Comparison of ENCODE assay signal across 27 cellular contexts in the genomic region with DNA sequence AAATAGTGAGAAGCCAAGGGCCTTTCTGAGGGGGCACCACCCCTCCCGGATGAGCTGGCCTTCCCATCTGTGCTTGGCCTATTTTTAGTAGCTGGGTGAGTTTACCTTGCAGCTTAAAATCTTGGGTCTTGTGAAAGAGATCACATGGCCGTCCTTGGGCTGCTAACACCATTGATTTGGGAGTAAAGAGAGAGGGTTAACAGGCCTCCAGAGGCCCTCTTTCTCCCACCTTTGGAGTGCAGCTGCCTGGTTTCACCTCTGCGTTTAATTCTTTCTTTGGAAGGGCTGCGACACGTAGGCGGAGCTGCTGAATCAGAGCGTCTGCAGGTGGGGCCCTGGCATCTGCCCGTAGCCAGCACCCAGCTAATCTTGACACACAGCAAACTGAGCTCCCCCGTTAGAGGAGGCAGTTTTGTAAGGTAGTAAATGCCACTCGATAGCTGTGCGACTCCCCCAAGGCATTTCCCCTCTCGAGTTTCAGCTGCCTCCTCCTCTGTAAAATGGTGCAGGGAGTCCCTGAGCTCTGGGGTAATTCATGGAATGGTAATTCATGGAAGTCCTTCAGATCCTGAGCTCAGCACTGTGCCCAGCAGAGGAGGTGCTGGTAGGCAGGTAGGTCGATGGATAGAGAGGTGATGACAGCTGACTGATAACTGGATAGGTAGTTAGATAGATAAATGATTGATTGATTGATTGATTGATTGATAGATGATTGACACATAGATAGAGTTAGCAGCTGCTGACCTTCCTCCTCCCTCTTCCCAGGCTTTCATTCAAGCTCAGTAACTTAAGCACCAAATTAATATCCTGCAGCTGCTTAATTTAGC. TPM values are rescaled to one million over a fixed set of nuclear protein-coding genes. Genes with fewer than 3 reads are reported as not detected.
A peak's percentile ranks its signal among the peaks of the same experiment; 100 is the strongest.
DNase-seq lines count a peak whose midpoint lies in the region; ATAC-seq and TF ChIP-seq lines count a peak whose summit lies in the region.
"Had no signal": no experiment of that assay in that cellular context is flagged by ENCODE, and none has a peak within 500 bp of the region (broad histone marks: within the 10 kb centered on the region; RNA-seq: fewer than 3 reads in every experiment).

No MANE protein-coding gene starts in this region.

- no peaks in the 10 kb centered on the region for H3K9me3 ChIP-seq in psoas muscle
- H3K9me3 ChIP-seq in CD8-positive, alpha-beta memory T cell (ENCODE audit: low read length), result no peaks in the 10 kb centered on the region
- H3K9me3 ChIP-seq: sigmoid colon, SJSA1, tibial nerve had no signal

- H3K27me3 ChIP-seq in psoas muscle (ENCODE audit: insufficient read depth in 3 of 3, low read length in 2 of 3), result peaks cover 0 to 7% (median 0%) of the 10 kb centered on the region in 3 donors
- H3K27me3 ChIP-seq in CD8-positive, alpha-beta memory T cell (ENCODE audit: insufficient read depth, low read length, poor library complexity, severe bottlenecking), result no peaks in the 10 kb centered on the region
- H3K27me3 ChIP-seq: SJSA1, tibial nerve had no signal

- no peaks in the 10 kb centered on the region for H3K9me3 Mint-ChIP-seq in CD8-positive, alpha-beta memory T cell
- H3K9me3 Mint-ChIP-seq: activated CD8-positive, alpha-beta T cell treated with anti-CD3 and anti-CD28 coated beads for 36 hours; activated naive CD8-positive, alpha-beta T cell treated with anti-CD3 and anti-CD28 coated beads, Interleukin-2, amount 10 ng/mL, durations not matched to agents 7 days and 5 days had no signal

- 30 to 42% (median 31%) methylated on average over 13 of the region's 13 CpGs for WGBS in psoas muscle, 3 donors

- ATAC-seq in psoas muscle, result peak in 2 of 4 donors; percentile 23 to 42
- ATAC-seq: activated CD8-positive, alpha-beta T cell treated with anti-CD3 and anti-CD28 coated beads for 36 hours; GM12878; Panc1 had no signal

- no peak overlapping the region for H3K4me3 Mint-ChIP-seq in CD8-positive, alpha-beta memory T cell
- H3K4me3 Mint-ChIP-seq: activated CD8-positive, alpha-beta T cell treated with anti-CD3 and anti-CD28 coated beads for 36 hours; activated naive CD8-positive, alpha-beta T cell treated with anti-CD3 and anti-CD28 coated beads, Interleukin-2, amount 10 ng/mL, durations not matched to agents 7 days and 5 days; CD4-positive, CD25-positive, alpha-beta regulatory T cell had no signal

- CTCF ChIA-PET in CD8-positive, alpha-beta memory T cell (lab: Charles Lee), result no interaction called here

- H3K27ac ChIP-seq in caudate nucleus (ENCODE audit: low read depth, low read length) (no peak overlapping the region), psoas muscle (peak overlapping the region; percentile 53)
- no peak overlapping the region for H3K27ac ChIP-seq in CD8-positive, alpha-beta memory T cell (ENCODE audit: low read depth, low read length)
- H3K27ac ChIP-seq: 22Rv1, epithelial cell of prostate, sigmoid colon, SJSA1, tibial nerve had no signal

- peak; percentile 34 for DNase-seq in DMS 273 (lab: John Stamatoyannopoulos, UW; ENCODE audit: unreplicated experiment)
- no peak for DNase-seq in DMS 273 treated with DMSO at 0.1 percent for 48 hours (lab: John Stamatoyannopoulos, UW)
- peak; percentile 97 for DNase-seq in NCI-H2171 treated with DMSO at 0.1 percent for 48 hours (lab: John Stamatoyannopoulos, UW)
- DNase-seq in caudate nucleus (lab: John Stamatoyannopoulos, UW), result peak in 39 of 61 donors; percentile 10 to 86 (median 46)
- DNase-seq in psoas muscle, result no peak
- DNase-seq in CD8-positive, alpha-beta memory T cell, result no peak
- DNase-seq in T1000 (lab: John Stamatoyannopoulos, UW), result no peak
- DNase-seq in activated gamma-delta T cell (lab: John Stamatoyannopoulos, UW), result no peak
- DNase-seq: activated CD4-positive, CD25-positive, alpha-beta regulatory T cell treated with anti-CD3 and anti-CD28 coated beads, Interleukin-2, amount 50 U/mL, for 72 hours; activated CD8-positive, alpha-beta T cell treated with anti-CD3 and anti-CD28 coated beads for 36 hours; activated effector memory CD4-positive, alpha-beta T cell treated with Interleukin-2 at 50 U/mL for 16 hours; activated naive CD8-positive, alpha-beta T cell treated with anti-CD3 and anti-CD28 coated beads, Interleukin-2, amount 10 ng/mL, durations not matched to agents 7 days and 5 days; CD4-positive, CD25-positive, alpha-beta regulatory T cell; DND-41; KBM-7; mesendoderm; NCI-H1694; NCI-H446; sigmoid colon; stimulated activated CD8-positive, alpha-beta memory T cell treated with anti-CD3 and anti-CD28 coated beads, Interleukin-4, amount 100 ng/mL, for 48 hours; T-helper 1 cell had no signal

- H3K4me1 Mint-ChIP-seq in CD8-positive, alpha-beta memory T cell, result no peaks in the 10 kb centered on the region
- H3K4me1 Mint-ChIP-seq: activated naive CD8-positive, alpha-beta T cell treated with anti-CD3 and anti-CD28 coated beads, Interleukin-2, amount 10 ng/mL, durations not matched to agents 7 days and 5 days; CD4-positive, CD25-positive, alpha-beta regulatory T cell had no signal

- H3K4me1 ChIP-seq in psoas muscle, result peaks cover 30% of the 10 kb centered on the region
- no peaks in the 10 kb centered on the region for H3K4me1 ChIP-seq in CD8-positive, alpha-beta memory T cell (ENCODE audit: insufficient read depth, low read length)
- H3K4me1 ChIP-seq: SJSA1, tibial nerve had no signal

- no peak overlapping the region for H3K4me3 ChIP-seq in psoas muscle
- H3K4me3 ChIP-seq in CD8-positive, alpha-beta memory T cell (ENCODE audit: low read length), result no peak overlapping the region
- H3K4me3 ChIP-seq: GM12878, sigmoid colon, SJSA1, tibial nerve had no signal

- H3K36me3 ChIP-seq in psoas muscle (ENCODE audit: insufficient read depth in 1 of 2, low read depth in 1 of 2), result peaks cover 0 to 3% of the 10 kb centered on the region in 2 donors
- no peaks in the 10 kb centered on the region for H3K36me3 ChIP-seq in CD8-positive, alpha-beta memory T cell (ENCODE audit: insufficient read depth, low read length)

- peaks cover 19 to 61% of the 10 kb centered on the region in 2 donors for H3K27me3 Mint-ChIP-seq in CD8-positive, alpha-beta memory T cell

- no peak for TF ChIP-seq CTCF in psoas muscle (IDR thresholded peaks at IDR 0.05)

- H3K36me3 Mint-ChIP-seq in CD8-positive, alpha-beta memory T cell, result no peaks in the 10 kb centered on the region
- H3K36me3 Mint-ChIP-seq: activated naive CD8-positive, alpha-beta T cell treated with anti-CD3 and anti-CD28 coated beads, Interleukin-2, amount 10 ng/mL, durations not matched to agents 7 days and 5 days; CD4-positive, CD25-positive, alpha-beta regulatory T cell had no signal

- intact Hi-C loops in psoas muscle (cut with DNase I), result no loop called here

- peak overlapping the region in 1 of 8 donors; percentile 14 for H3K27ac Mint-ChIP-seq in CD8-positive, alpha-beta memory T cell
- H3K27ac Mint-ChIP-seq: activated CD8-positive, alpha-beta T cell treated with anti-CD3 and anti-CD28 coated beads for 36 hours; activated naive CD8-positive, alpha-beta T cell treated with anti-CD3 and anti-CD28 coated beads, Interleukin-2, amount 10 ng/mL, durations not matched to agents 7 days and 5 days; CD4-positive, CD25-positive, alpha-beta regulatory T cell had no signal

- POLR2A ChIA-PET in CD8-positive, alpha-beta memory T cell (lab: Charles Lee), result no interaction called here

RNA-seq across cellular contexts. Expression of a gene that starts 13.0 kb away (rescaled TPM):
- 10 to 100 TPM in 1 of 4 donors, 1 to 10 TPM in 3; 4.8 to 21.4 (median 6.4) TPM for total RNA-seq in psoas muscle
- polyA plus RNA-seq in psoas muscle, result 10 to 100 TPM; 11.2 to 23.1 (median 13.0) TPM
- not detected for total RNA-seq in CD8-positive, alpha-beta memory T cell
- not detected for polyA plus RNA-seq in CD8-positive, alpha-beta memory T cell
- total RNA-seq: activated CD8-positive, alpha-beta T cell treated with anti-CD3 and anti-CD28 coated beads for 36 hours; activated naive CD8-positive, alpha-beta T cell treated with anti-CD3 and anti-CD28 coated beads, Interleukin-2, amount 10 ng/mL, durations not matched to agents 7 days and 5 days; CD4-positive, CD25-positive, alpha-beta regulatory T cell; GM12878 had no signal
- polyA plus RNA-seq: CD4-positive, CD25-positive, alpha-beta regulatory T cell; GM12878 had no signal

Comparison
In these comparisons a context has a peak if more than half of its experiments do, and no peak if none do; other contexts are left out.
1. DNase-seq: peak in DMS 273 (single experiment), NCI-H2171 treated with DMSO at 0.1 percent for 48 hours (single experiment) and caudate nucleus (39 of 61); none in DMS 273 treated with DMSO at 0.1 percent for 48 hours (single experiment), psoas muscle (0 of 2), CD8-positive, alpha-beta memory T cell (0 of 5), T1000 (single experiment) and activated gamma-delta T cell (single experiment).
2. RNA of a gene that starts 13.0 kb away (total RNA-seq): 4.8 to 21.4 TPM in psoas muscle; not detected in CD8-positive, alpha-beta memory T cell; every median in the first group is over 4 times any median in the second.